Comparison of ENCODE assay signal across 8 cellular contexts in genomic region chr17:4998027-4998665, GRCh38. TPM values are rescaled to one million over a fixed set of nuclear protein-coding genes. Genes with fewer than 3 reads are reported as not detected.
DNase-seq lines count a peak whose midpoint lies in the region; ATAC-seq and TF ChIP-seq lines count a peak whose summit lies in the region.

No MANE protein-coding gene starts in this region.

- H3K27ac Mint-ChIP-seq in T-helper 2 cell treated with Interferon-gamma antibody and Interleukin-4, amounts not matched to agents 5 μg/mL and 100 μg/mL, for 36 hours, result peak overlapping the region; percentile 63
- peak overlapping the region; percentile 29 to 83 for H3K27ac Mint-ChIP-seq in activated naive CD4-positive, alpha-beta T cell treated with anti-CD3 and anti-CD28 coated beads, Interleukin-2, amount 50 U/mL, for 72 hours

- peaks cover 0 to 38% of the 10 kb centered on the region in 2 donors for H3K4me1 ChIP-seq in right atrium auricular region

- peaks cover 18% of the 10 kb centered on the region for H3K4me1 Mint-ChIP-seq in T-helper 2 cell treated with Interferon-gamma antibody and Interleukin-4, amounts not matched to agents 5 μg/mL and 100 μg/mL, for 36 hours (ENCODE audit: low read depth)

- H3K27me3 ChIP-seq in right atrium auricular region, result no peaks in the 10 kb centered on the region

- no peaks in the 10 kb centered on the region for H3K9me3 Mint-ChIP-seq in T-helper 2 cell treated with Interferon-gamma antibody and Interleukin-4, amounts not matched to agents 5 μg/mL and 100 μg/mL, for 36 hours
- no peaks in the 10 kb centered on the region for H3K9me3 Mint-ChIP-seq in activated naive CD4-positive, alpha-beta T cell treated with anti-CD3 and anti-CD28 coated beads, Interleukin-2, amount 50 U/mL, for 72 hours

- H3K36me3 ChIP-seq in right atrium auricular region, result peaks cover 24% of the 10 kb centered on the region

- peaks cover 11% of the 10 kb centered on the region for H3K36me3 Mint-ChIP-seq in T-helper 2 cell treated with Interferon-gamma antibody and Interleukin-4, amounts not matched to agents 5 μg/mL and 100 μg/mL, for 36 hours (ENCODE audit: low read depth)
- H3K36me3 Mint-ChIP-seq in activated naive CD4-positive, alpha-beta T cell treated with anti-CD3 and anti-CD28 coated beads, Interleukin-2, amount 50 U/mL, for 72 hours, result no peaks in the 10 kb centered on the region

- H3K4me3 ChIP-seq in right atrium auricular region, result peak overlapping the region; percentile 83 to 91
- H3K4me3 ChIP-seq in retinal pigment epithelial cell (ENCODE audit: low read length), result peak overlapping the region; percentile 96

- no peaks in the 10 kb centered on the region for H3K27me3 Mint-ChIP-seq in T-helper 2 cell treated with Interferon-gamma antibody and Interleukin-4, amounts not matched to agents 5 μg/mL and 100 μg/mL, for 36 hours (ENCODE audit: low read depth)

- peak overlapping the region; percentile 89 for H3K4me3 Mint-ChIP-seq in T-helper 2 cell treated with Interferon-gamma antibody and Interleukin-4, amounts not matched to agents 5 μg/mL and 100 μg/mL, for 36 hours

- peak overlapping the region; percentile 96 to 97 for H3K27ac ChIP-seq in right atrium auricular region

- peak; percentile 2 for ATAC-seq in HG03442 (IDR thresholded peaks at IDR 0.05; ENCODE audit: unreplicated experiment)
- ATAC-seq in activated naive CD4-positive, alpha-beta T cell treated with anti-CD3 and anti-CD28 coated beads, Interleukin-2, amount 50 U/mL, for 72 hours, result peak in 1 of 2 donors; percentile 18

- TF ChIP-seq CTCF in right atrium auricular region (IDR thresholded peaks at IDR 0.05) (no peak), retinal pigment epithelial cell (conservative IDR thresholded peaks at IDR 0.05; ENCODE audit: low read depth, low read length) (no peak)

- DNase-seq in T-helper 2 cell treated with Interferon-gamma antibody and Interleukin-4, amounts not matched to agents 5 μg/mL and 100 μg/mL, for 36 hours (ENCODE audit: low spot score), result no peak
- no peak for DNase-seq in T-helper 2 cell
- no peak for DNase-seq in activated naive CD4-positive, alpha-beta T cell treated with anti-CD3 and anti-CD28 coated beads, Interleukin-2, amount 50 U/mL, for 72 hours (ENCODE audit: low spot score in 2 of 2)
- no peak for DNase-seq in right atrium auricular region (ENCODE audit: low spot score)
- DNase-seq in retinal pigment epithelial cell (ENCODE audit: low read depth), result no peak
- DNase-seq in activated gamma-delta T cell treated with Interleukin-2 at 50 U/mL for 16 hours, result no peak
- no peak for DNase-seq in NCI-H748 (lab: John Stamatoyannopoulos, UW; ENCODE audit: unreplicated experiment)

- H3K9me3 ChIP-seq in right atrium auricular region, result no peaks in the 10 kb centered on the region

RNA-seq across cellular contexts. Expression of gene KIF1C, which starts 0.4 kb away (rescaled TPM):
- total RNA-seq in activated naive CD4-positive, alpha-beta T cell treated with anti-CD3 and anti-CD28 coated beads, Interleukin-2, amount 50 U/mL, for 72 hours, result 10 to 100 TPM; 37.9 to 42.4 TPM
- 100 to 1,000 TPM; 179 to 232 TPM for total RNA-seq in right atrium auricular region

RNA-seq across cellular contexts. Expression of gene INCA1, which starts 0.8 kb away (rescaled TPM):
- total RNA-seq in activated naive CD4-positive, alpha-beta T cell treated with anti-CD3 and anti-CD28 coated beads, Interleukin-2, amount 50 U/mL, for 72 hours, result 1 to 10 TPM in 1 of 2 donors, under 1 TPM in 1; 0.53 to 2.6 TPM
- total RNA-seq in right atrium auricular region, result 1 to 10 TPM; 1.7 to 2.9 TPM

RNA-seq across cellular contexts. Expression of gene CAMTA2, which starts 10.7 kb away (rescaled TPM):
- total RNA-seq in activated naive CD4-positive, alpha-beta T cell treated with anti-CD3 and anti-CD28 coated beads, Interleukin-2, amount 50 U/mL, for 72 hours, result 10 to 100 TPM; 66.2 to 82.3 TPM
- total RNA-seq in right atrium auricular region, result 10 to 100 TPM; 20.3 to 24.7 TPM

RNA-seq across cellular contexts. Expression of gene SPAG7, which starts 30.5 kb away (rescaled TPM):
- 10 to 100 TPM; 70.3 to 94.6 TPM for total RNA-seq in activated naive CD4-positive, alpha-beta T cell treated with anti-CD3 and anti-CD28 coated beads, Interleukin-2, amount 50 U/mL, for 72 hours
- 100 to 1,000 TPM in 1 of 2 donors, 10 to 100 TPM in 1; 83.9 to 122 TPM for total RNA-seq in right atrium auricular region

RNA-seq across cellular contexts. Expression of gene SLC52A1, which starts 37.1 kb away (rescaled TPM):
- under 1 TPM; 0.20 to 0.23 TPM for total RNA-seq in activated naive CD4-positive, alpha-beta T cell treated with anti-CD3 and anti-CD28 coated beads, Interleukin-2, amount 50 U/mL, for 72 hours
- total RNA-seq in right atrium auricular region, result not detected

Comparison
In these comparisons a context has a peak if more than half of its experiments do, and no peak if none do; other contexts are left out.
1. RNA of gene KIF1C, which starts 0.4 kb away (total RNA-seq): 179 to 232 TPM in right atrium auricular region; 37.9 to 42.4 TPM in activated naive CD4-positive, alpha-beta T cell treated with anti-CD3 and anti-CD28 coated beads, Interleukin-2, amount 50 U/mL, for 72 hours; every median in the first group is over 4 times any median in the second.